1 cellular context compared by ENCODE assay signal in the genomic region with DNA sequence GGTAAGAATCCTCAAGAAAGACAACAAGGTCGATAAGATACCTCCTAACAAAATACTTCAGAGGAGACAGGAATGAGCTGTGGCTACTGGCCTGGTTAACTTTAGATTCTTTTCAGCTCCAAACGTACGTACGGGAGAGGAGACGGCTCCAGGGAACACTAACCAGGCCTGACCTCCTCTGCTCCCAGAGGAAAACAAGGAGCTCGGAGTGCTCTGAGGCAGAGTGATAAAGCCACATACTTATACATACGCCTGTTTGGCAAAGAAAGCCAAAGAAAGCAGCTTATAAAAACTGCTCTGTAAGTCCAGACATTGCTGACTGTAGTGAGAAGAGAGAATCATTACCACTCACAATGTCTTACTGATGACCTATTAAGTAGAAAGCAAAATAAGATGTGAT.
TF ChIP-seq lines count a peak whose summit lies in the region.

No MANE protein-coding gene starts in this region.

TF ChIP-seq in GM23338, 12 proteins besides CTCF, POLR2A, EP300 and RAD21 (continued from another document):
- TF ChIP-seq, protein P1, sequence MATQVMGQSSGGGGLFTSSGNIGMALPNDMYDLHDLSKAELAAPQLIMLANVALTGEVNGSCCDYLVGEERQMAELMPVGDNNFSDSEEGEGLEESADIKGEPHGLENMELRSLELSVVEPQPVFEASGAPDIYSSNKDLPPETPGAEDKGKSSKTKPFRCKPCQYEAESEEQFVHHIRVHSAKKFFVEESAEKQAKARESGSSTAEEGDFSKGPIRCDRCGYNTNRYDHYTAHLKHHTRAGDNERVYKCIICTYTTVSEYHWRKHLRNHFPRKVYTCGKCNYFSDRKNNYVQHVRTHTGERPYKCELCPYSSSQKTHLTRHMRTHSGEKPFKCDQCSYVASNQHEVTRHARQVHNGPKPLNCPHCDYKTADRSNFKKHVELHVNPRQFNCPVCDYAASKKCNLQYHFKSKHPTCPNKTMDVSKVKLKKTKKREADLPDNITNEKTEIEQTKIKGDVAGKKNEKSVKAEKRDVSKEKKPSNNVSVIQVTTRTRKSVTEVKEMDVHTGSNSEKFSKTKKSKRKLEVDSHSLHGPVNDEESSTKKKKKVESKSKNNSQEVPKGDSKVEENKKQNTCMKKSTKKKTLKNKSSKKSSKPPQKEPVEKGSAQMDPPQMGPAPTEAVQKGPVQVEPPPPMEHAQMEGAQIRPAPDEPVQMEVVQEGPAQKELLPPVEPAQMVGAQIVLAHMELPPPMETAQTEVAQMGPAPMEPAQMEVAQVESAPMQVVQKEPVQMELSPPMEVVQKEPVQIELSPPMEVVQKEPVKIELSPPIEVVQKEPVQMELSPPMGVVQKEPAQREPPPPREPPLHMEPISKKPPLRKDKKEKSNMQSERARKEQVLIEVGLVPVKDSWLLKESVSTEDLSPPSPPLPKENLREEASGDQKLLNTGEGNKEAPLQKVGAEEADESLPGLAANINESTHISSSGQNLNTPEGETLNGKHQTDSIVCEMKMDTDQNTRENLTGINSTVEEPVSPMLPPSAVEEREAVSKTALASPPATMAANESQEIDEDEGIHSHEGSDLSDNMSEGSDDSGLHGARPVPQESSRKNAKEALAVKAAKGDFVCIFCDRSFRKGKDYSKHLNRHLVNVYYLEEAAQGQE (IDR thresholded peaks at IDR 0.05; ENCODE audit: unreplicated experiment): no peak
- TF ChIP-seq ZNF114 (CRISPR knock-in tag; IDR thresholded peaks at IDR 0.05) (no peak), NANOG (IDR thresholded peaks at IDR 0.05; ENCODE audit: borderline replicate concordance) (no peak), ZNF331 (CRISPR knock-in tag; IDR thresholded peaks at IDR 0.05; ENCODE audit: low read depth) (no peak)
